Comparison of ENCODE assay signal across 8 cellular contexts in genomic region chr13:42969558-42970172, GRCh38. TPM values are rescaled to one million over a fixed set of nuclear protein-coding genes. Genes with fewer than 3 reads are reported as not detected.
DNase-seq lines count a peak whose midpoint lies in the region; ATAC-seq and TF ChIP-seq lines count a peak whose summit lies in the region.

No MANE protein-coding gene starts in this region.

- ATAC-seq in HG03378 (IDR thresholded peaks at IDR 0.05; ENCODE audit: unreplicated experiment) (peak; percentile 43), foreskin keratinocyte (peak; percentile 74), GM21360 (IDR thresholded peaks at IDR 0.05; ENCODE audit: unreplicated experiment) (no peak)

- H3K4me3 ChIP-seq in neutrophil (ENCODE audit: low read depth in 1 of 2, low read length in 1 of 2) (no peak overlapping the region), testis (no peak overlapping the region)

- peaks cover 23% of the 10 kb centered on the region for H3K4me1 Mint-ChIP-seq in activated T-helper 2 cell treated with anti-CD3 and anti-CD28 coated beads, Interferon-gamma antibody, Interleukin-2, Interleukin-4, amounts not matched to agents 10 μg/mL and 5 μg/mL and 100 μg/mL, durations not matched to agents 14 hours and 24 hours and 36 hours (ENCODE audit: low read depth)

- peaks cover 44% of the 10 kb centered on the region for H3K36me3 Mint-ChIP-seq in activated T-helper 2 cell treated with anti-CD3 and anti-CD28 coated beads, Interferon-gamma antibody, Interleukin-2, Interleukin-4, amounts not matched to agents 10 μg/mL and 5 μg/mL and 100 μg/mL, durations not matched to agents 14 hours and 24 hours and 36 hours (ENCODE audit: low read depth)

- no peak overlapping the region for H3K27ac ChIP-seq in foreskin keratinocyte
- no peak overlapping the region for H3K27ac ChIP-seq in neutrophil
- no peak overlapping the region for H3K27ac ChIP-seq in testis

- intact Hi-C loops in activated T-helper 2 cell treated with anti-CD3 and anti-CD28 coated beads, Interferon-gamma antibody, Interleukin-2, Interleukin-4, amounts not matched to agents 10 μg/mL and 5 μg/mL and 100 μg/mL, durations not matched to agents 14 hours and 24 hours and 36 hours (cut with micrococcal nuclease), result loop anchor here (1.0 to 5.0 kb wide), 5 partner anchors 53 to 908 kb away; partner anchors contain the start of genes CCDC122, DNAJC15 and LACC1
- intact Hi-C loops in testis (cut with DNase I; ENCODE audit: low total_unique reads), result no loop called here

- TF ChIP-seq CTCF in foreskin keratinocyte (conservative IDR thresholded peaks at IDR 0.05), result peak; percentile 78
- TF ChIP-seq CTCF in neutrophil (IDR thresholded peaks at IDR 0.05), result peak; percentile 54
- TF ChIP-seq CTCF in testis (IDR thresholded peaks at IDR 0.05), result peak; percentile 62 to 77 (median 76)

- no peak overlapping the region for H3K27ac Mint-ChIP-seq in activated T-helper 2 cell treated with anti-CD3 and anti-CD28 coated beads, Interferon-gamma antibody, Interleukin-2, Interleukin-4, amounts not matched to agents 10 μg/mL and 5 μg/mL and 100 μg/mL, durations not matched to agents 14 hours and 24 hours and 36 hours

- 51 to 64% methylated on average over 12 of the region's 12 CpGs for WGBS in testis, 2 donors

- no peaks in the 10 kb centered on the region for H3K9me3 ChIP-seq in neutrophil
- no peaks in the 10 kb centered on the region for H3K9me3 ChIP-seq in testis

- DNase-seq in ELR (ENCODE audit: low read depth) (peak; percentile 77), RKO (ENCODE audit: low spot score) (peak; percentile 69), foreskin keratinocyte (peak in 1 of 2 donors; percentile 59), testis (peak; percentile 91)
- DNase-seq in activated T-helper 2 cell treated with anti-CD3 and anti-CD28 coated beads, Interferon-gamma antibody, Interleukin-2, Interleukin-4, amounts not matched to agents 10 μg/mL and 5 μg/mL and 100 μg/mL, durations not matched to agents 14 hours and 24 hours and 36 hours (ENCODE audit: low spot score), result peak; percentile 63

- H3K36me3 ChIP-seq in neutrophil (no peaks in the 10 kb centered on the region), testis (ENCODE audit: low read depth, missing control alignments) (no peaks in the 10 kb centered on the region)

- no peak for TF ChIP-seq POLR2A in testis (IDR thresholded peaks at IDR 0.05)

- H3K4me3 Mint-ChIP-seq in activated T-helper 2 cell treated with anti-CD3 and anti-CD28 coated beads, Interferon-gamma antibody, Interleukin-2, Interleukin-4, amounts not matched to agents 10 μg/mL and 5 μg/mL and 100 μg/mL, durations not matched to agents 14 hours and 24 hours and 36 hours (ENCODE audit: low read depth), result no peak overlapping the region

- H3K27me3 Mint-ChIP-seq in activated T-helper 2 cell treated with anti-CD3 and anti-CD28 coated beads, Interferon-gamma antibody, Interleukin-2, Interleukin-4, amounts not matched to agents 10 μg/mL and 5 μg/mL and 100 μg/mL, durations not matched to agents 14 hours and 24 hours and 36 hours (ENCODE audit: low read depth), result no peaks in the 10 kb centered on the region

- H3K27me3 ChIP-seq in foreskin keratinocyte (no peaks in the 10 kb centered on the region), neutrophil (no peaks in the 10 kb centered on the region), testis (no peaks in the 10 kb centered on the region)

- no peaks in the 10 kb centered on the region for H3K9me3 Mint-ChIP-seq in activated T-helper 2 cell treated with anti-CD3 and anti-CD28 coated beads, Interferon-gamma antibody, Interleukin-2, Interleukin-4, amounts not matched to agents 10 μg/mL and 5 μg/mL and 100 μg/mL, durations not matched to agents 14 hours and 24 hours and 36 hours

- H3K4me1 ChIP-seq in foreskin keratinocyte (no peaks in the 10 kb centered on the region), neutrophil (ENCODE audit: control insufficient read depth in 1 of 2, insufficient read depth in 1 of 2, low read depth in 1 of 2, low read length in 1 of 2) (no peaks in the 10 kb centered on the region), testis (no peaks in the 10 kb centered on the region)

RNA-seq across cellular contexts. Expression of gene EPSTI1, which starts 22.4 kb away (rescaled TPM):
- total RNA-seq in activated T-helper 2 cell treated with anti-CD3 and anti-CD28 coated beads, Interferon-gamma antibody, Interleukin-2, Interleukin-4, amounts not matched to agents 10 μg/mL and 5 μg/mL and 100 μg/mL, durations not matched to agents 14 hours and 24 hours and 36 hours, result 10.3 and 11.9 TPM in 2 replicates
- total RNA-seq in foreskin keratinocyte (16.0 and 26.2 TPM in 2 replicates), testis (10 to 100 TPM in 1 of 2 donors, 1 to 10 TPM in 1; 9.6 to 12.5 TPM)
- polyA plus RNA-seq in foreskin keratinocyte (12.5 and 18.6 TPM in 2 replicates), testis (ENCODE audit: insufficient read depth, low read depth, low replicate concordance) (11.4 TPM)

RNA-seq across cellular contexts. Expression of gene DNAJC15, which starts 53.7 kb away (rescaled TPM):
- total RNA-seq in activated T-helper 2 cell treated with anti-CD3 and anti-CD28 coated beads, Interferon-gamma antibody, Interleukin-2, Interleukin-4, amounts not matched to agents 10 μg/mL and 5 μg/mL and 100 μg/mL, durations not matched to agents 14 hours and 24 hours and 36 hours, result 18.0 and 18.8 TPM in 2 replicates
- total RNA-seq in foreskin keratinocyte (19.0 and 31.7 TPM in 2 replicates), testis (10 to 100 TPM; 11.8 to 17.2 TPM)
- polyA plus RNA-seq in foreskin keratinocyte (26.9 and 41.9 TPM in 2 replicates), testis (ENCODE audit: insufficient read depth, low read depth, low replicate concordance) (49.8 TPM)
